8 cellular contexts compared by ENCODE assay signal in the genomic region with DNA sequence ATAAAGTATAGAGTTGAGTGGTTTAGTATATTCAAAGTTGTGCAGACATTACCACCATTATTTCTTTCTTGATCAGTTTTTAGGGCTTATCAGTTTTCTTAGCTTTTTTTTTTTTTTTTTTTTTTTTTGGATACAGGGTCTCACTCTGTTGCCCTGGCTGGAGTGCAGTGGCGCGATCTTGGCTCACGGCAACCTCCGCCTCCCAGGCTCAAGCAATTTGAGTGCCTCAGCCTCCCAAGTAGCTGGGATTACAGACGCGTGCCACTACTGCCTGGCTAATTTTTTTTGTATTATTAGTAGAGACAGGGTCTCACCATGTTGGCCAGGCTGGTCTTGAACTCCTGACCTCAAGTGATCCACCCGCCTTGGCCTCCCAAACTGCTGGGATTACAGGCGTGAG. TPM values are rescaled to one million over a fixed set of nuclear protein-coding genes. Genes with fewer than 3 reads are reported as not detected.
"Had no signal": no experiment of that assay in that cellular context is flagged by ENCODE, and none has a peak within 500 bp of the region (broad histone marks: within the 10 kb centered on the region; RNA-seq: fewer than 3 reads in every experiment).

No MANE protein-coding gene starts in this region.

RNA-seq across cellular contexts. Expression of gene PXT1, which starts 10.2 kb away (rescaled TPM):
- total RNA-seq: PC-3, PC-9, Peyer's patch, Right ventricle myocardium inferior, SJCRH30, SJSA1, SK-MEL-5 had no signal
- polyA plus RNA-seq: SK-N-SH had no signal
